1 cellular context compared by ENCODE assay signal in the genomic region with DNA sequence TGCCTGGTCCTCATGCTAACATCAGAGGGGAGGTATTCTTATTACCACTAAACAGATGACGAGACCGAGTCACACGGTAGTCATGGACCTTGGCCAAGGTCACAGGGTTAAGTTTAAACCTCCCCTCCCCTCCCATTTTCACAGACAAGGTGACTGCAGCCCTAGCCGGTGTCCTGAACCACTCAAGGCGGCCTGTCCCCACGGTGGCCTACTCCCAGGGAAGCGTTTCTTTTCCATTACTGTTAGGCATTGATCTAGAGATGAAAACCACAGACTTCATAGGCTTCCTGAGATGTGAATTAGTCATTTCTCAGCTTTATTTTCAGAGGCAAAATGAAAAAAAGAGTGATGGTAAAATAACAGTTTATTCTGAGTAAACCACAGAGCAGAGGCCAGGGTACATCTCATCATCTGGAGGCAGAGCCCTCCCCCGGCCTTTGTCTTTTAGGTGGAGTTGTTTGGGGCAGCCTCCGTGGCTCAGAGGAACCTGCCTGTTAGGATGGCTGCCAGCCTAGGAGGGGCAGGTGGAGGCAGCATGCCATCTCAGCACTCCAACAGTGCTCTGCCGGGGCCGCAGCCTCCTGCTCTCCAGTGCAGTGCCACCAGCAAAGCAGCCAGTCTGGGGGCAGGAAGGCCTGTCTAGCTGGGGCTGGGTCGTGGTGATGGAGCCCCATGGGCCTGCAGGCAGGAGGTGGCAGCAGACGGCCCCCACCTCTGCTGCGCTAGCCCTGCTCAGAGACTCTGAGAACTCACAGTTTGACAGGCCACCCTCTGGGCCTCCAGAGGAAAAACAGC.
TF ChIP-seq lines count a peak whose summit lies in the region.

No MANE protein-coding gene starts in this region.

TF ChIP-seq in HepG2, 621 proteins besides CTCF, POLR2A, EP300 and RAD21 (continued from another document):
- TF ChIP-seq CEBPZ (IDR thresholded peaks at IDR 0.05; ENCODE audit: low read length) (no peak), RARA (CRISPR knock-in tag; IDR thresholded peaks at IDR 0.05) (peak; percentile 69), GABPB1 (CRISPR knock-in tag; IDR thresholded peaks at IDR 0.05) (no peak), YEATS2 (CRISPR knock-in tag; IDR thresholded peaks at IDR 0.05; ENCODE audit: borderline replicate concordance) (no peak), ZKSCAN1 (IDR thresholded peaks at IDR 0.05; ENCODE audit: low read length) (0 out of 2 replicates have a peak, but pooled peaks have one; percentile 51), ZNF850 (CRISPR knock-in tag; conservative IDR thresholded peaks at IDR 0.05) (no peak), FOXM1 (CRISPR knock-in tag; IDR thresholded peaks at IDR 0.05) (no peak), TBX2 (CRISPR knock-in tag; IDR thresholded peaks at IDR 0.05; ENCODE audit: borderline replicate concordance) (peak; percentile 13; the same call in 1 of the 2 replicates), SOX13 (IDR thresholded peaks at IDR 0.05) (no peak), SOX13 (CRISPR knock-in tag; conservative IDR thresholded peaks at IDR 0.05 in 1 of 2, IDR thresholded peaks at IDR 0.05 in 1 of 2) (no peak), GATA4 (IDR thresholded peaks at IDR 0.05; ENCODE audit: borderline replicate concordance, low read depth) (no peak), CEBPG (CRISPR knock-in tag; IDR thresholded peaks at IDR 0.05) (no peak), ZBTB20 (CRISPR knock-in tag; IDR thresholded peaks at IDR 0.05; ENCODE audit: borderline replicate concordance, low read depth) (no peak), TAF15 (IDR thresholded peaks at IDR 0.05; ENCODE audit: low read depth, low read length, poor library complexity, severe bottlenecking) (no peak), SALL1 (CRISPR knock-in tag; IDR thresholded peaks at IDR 0.05) (peak; percentile 18; the same call in 1 of the 2 replicates), ZFP41 (CRISPR knock-in tag; IDR thresholded peaks at IDR 0.05; ENCODE audit: borderline replicate concordance) (no peak), ISX (CRISPR knock-in tag; conservative IDR thresholded peaks at IDR 0.05) (no peak), DZIP1 (CRISPR knock-in tag; IDR thresholded peaks at IDR 0.05) (no peak), MTF1 (CRISPR knock-in tag; IDR thresholded peaks at IDR 0.05) (no peak), ZSCAN20 (CRISPR knock-in tag; IDR thresholded peaks at IDR 0.05; ENCODE audit: borderline replicate concordance) (no peak), ZBTB43 (CRISPR knock-in tag; conservative IDR thresholded peaks at IDR 0.05) (no peak), ZNF407 (CRISPR knock-in tag; IDR thresholded peaks at IDR 0.05; ENCODE audit: not compliant biosample characterization) (no peak), ZNF746 (CRISPR knock-in tag; IDR thresholded peaks at IDR 0.05) (no peak), IKZF5 (CRISPR knock-in tag; IDR thresholded peaks at IDR 0.05) (no peak), PBX3 (CRISPR knock-in tag; IDR thresholded peaks at IDR 0.05; ENCODE audit: borderline replicate concordance) (no peak), ZIK1 (CRISPR knock-in tag; IDR thresholded peaks at IDR 0.05; ENCODE audit: borderline replicate concordance, low read depth) (no peak), ZBTB38 (CRISPR knock-in tag; IDR thresholded peaks at IDR 0.05) (0 out of 2 replicates have a peak, but pooled peaks have one; percentile 12), KDM2A (CRISPR knock-in tag; IDR thresholded peaks at IDR 0.05; ENCODE audit: borderline replicate concordance, low read depth) (no peak), ETV5 (CRISPR knock-in tag; IDR thresholded peaks at IDR 0.05; ENCODE audit: borderline replicate concordance) (no peak), ZNF737 (CRISPR knock-in tag; IDR thresholded peaks at IDR 0.05; ENCODE audit: borderline replicate concordance) (no peak), EED (CRISPR knock-in tag; IDR thresholded peaks at IDR 0.05) (no peak), ZNF337 (CRISPR knock-in tag; IDR thresholded peaks at IDR 0.05; ENCODE audit: borderline replicate concordance, low read depth) (no peak), AKAP8 (CRISPR knock-in tag; IDR thresholded peaks at IDR 0.05) (0 out of 2 replicates have a peak, but pooled peaks have one; percentile 2)
- TF ChIP-seq, protein P1, sequence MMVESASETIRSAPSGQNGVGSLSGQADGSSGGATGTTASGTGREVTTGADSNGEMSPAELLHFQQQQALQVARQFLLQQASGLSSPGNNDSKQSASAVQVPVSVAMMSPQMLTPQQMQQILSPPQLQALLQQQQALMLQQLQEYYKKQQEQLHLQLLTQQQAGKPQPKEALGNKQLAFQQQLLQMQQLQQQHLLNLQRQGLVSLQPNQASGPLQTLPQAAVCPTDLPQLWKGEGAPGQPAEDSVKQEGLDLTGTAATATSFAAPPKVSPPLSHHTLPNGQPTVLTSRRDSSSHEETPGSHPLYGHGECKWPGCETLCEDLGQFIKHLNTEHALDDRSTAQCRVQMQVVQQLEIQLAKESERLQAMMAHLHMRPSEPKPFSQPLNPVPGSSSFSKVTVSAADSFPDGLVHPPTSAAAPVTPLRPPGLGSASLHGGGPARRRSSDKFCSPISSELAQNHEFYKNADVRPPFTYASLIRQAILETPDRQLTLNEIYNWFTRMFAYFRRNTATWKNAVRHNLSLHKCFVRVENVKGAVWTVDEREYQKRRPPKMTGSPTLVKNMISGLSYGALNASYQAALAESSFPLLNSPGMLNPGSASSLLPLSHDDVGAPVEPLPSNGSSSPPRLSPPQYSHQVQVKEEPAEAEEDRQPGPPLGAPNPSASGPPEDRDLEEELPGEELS (CRISPR knock-in tag; IDR thresholded peaks at IDR 0.05), result no peak
- TF ChIP-seq, protein P2, sequence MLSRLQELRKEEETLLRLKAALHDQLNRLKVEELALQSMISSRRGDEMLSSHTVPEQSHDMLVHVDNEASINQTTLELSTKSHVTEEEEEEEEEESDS (CRISPR knock-in tag; IDR thresholded peaks at IDR 0.05; ENCODE audit: borderline replicate concordance), result no peak
TF ChIP-seq in HepG2: peak in this region for 23.
